1 cellular context compared by ENCODE assay signal in the genomic region with DNA sequence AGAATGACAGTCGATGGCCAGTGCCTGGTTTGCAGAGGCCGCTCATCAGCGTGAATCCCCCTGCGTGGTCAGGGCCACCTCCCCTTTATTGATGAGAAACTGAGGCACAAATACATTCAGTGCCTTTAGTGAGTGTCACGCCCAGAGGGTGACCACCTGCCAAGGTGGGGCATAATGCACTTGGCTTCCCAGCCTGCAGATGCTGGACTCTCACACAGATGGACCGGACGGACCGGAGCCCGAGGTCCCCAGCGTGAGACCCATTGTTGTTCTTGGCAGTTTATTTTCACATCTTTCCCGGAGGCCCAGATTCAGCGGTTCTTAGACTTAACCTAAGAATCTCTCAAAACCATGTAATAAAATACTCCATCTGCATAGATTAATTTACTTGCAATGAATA.
TF ChIP-seq lines count a peak whose summit lies in the region.

No MANE protein-coding gene starts in this region.

TF ChIP-seq in H1, 55 proteins besides CTCF, POLR2A, EP300 and RAD21 (continued from another document):
- TF ChIP-seq, protein P1, sequence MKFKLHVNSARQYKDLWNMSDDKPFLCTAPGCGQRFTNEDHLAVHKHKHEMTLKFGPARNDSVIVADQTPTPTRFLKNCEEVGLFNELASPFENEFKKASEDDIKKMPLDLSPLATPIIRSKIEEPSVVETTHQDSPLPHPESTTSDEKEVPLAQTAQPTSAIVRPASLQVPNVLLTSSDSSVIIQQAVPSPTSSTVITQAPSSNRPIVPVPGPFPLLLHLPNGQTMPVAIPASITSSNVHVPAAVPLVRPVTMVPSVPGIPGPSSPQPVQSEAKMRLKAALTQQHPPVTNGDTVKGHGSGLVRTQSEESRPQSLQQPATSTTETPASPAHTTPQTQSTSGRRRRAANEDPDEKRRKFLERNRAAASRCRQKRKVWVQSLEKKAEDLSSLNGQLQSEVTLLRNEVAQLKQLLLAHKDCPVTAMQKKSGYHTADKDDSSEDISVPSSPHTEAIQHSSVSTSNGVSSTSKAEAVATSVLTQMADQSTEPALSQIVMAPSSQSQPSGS (IDR thresholded peaks at IDR 0.05; ENCODE audit: low read length), result no peak
- no peak for TF ChIP-seq SP4 (IDR thresholded peaks at IDR 0.05; ENCODE audit: low read length)
- no peak for TF ChIP-seq BACH1 (IDR thresholded peaks at IDR 0.05; ENCODE audit: low read length)
- no peak for TF ChIP-seq KDM5A (IDR thresholded peaks at IDR 0.05; ENCODE audit: low read length)
- no peak for TF ChIP-seq MAFK (IDR thresholded peaks at IDR 0.05; ENCODE audit: low read depth, low read length)
